1 cellular context compared by ENCODE assay signal in genomic region chr2:241509408-241509784, GRCh38.
TF ChIP-seq lines count a peak whose summit lies in the region.

No MANE protein-coding gene starts in this region.

TF ChIP-seq in HepG2, 621 proteins besides CTCF, POLR2A, EP300 and RAD21 (continued from another document):
- TF ChIP-seq REST (IDR thresholded peaks at IDR 0.05; ENCODE audit: borderline replicate concordance in 1 of 2, low read depth in 1 of 2, low read length in 2 of 2), result no peak
- 0 out of 2 replicates have a peak, but pooled peaks have one; percentile 33 for TF ChIP-seq SP2 (CRISPR knock-in tag; IDR thresholded peaks at IDR 0.05)
TF ChIP-seq in HepG2: peak in this region for 2.
